Comparison of ENCODE assay signal across 9 cellular contexts in genomic region chr15:91857772-91858171, GRCh38. TPM values are rescaled to one million over a fixed set of nuclear protein-coding genes. Genes with fewer than 3 reads are reported as not detected.
A peak's percentile ranks its signal among the peaks of the same experiment; 100 is the strongest.
DNase-seq lines count a peak whose midpoint lies in the region; ATAC-seq lines count a peak whose summit lies in the region.
"Had no signal": no experiment of that assay in that cellular context is flagged by ENCODE, and none has a peak within 500 bp of the region (broad histone marks: within the 10 kb centered on the region; RNA-seq: fewer than 3 reads in every experiment).

No MANE protein-coding gene starts in this region.

- H3K4me1 ChIP-seq in mesenchymal stem cell (ENCODE audit: control insufficient read depth, insufficient read depth, low read depth, low read length): peaks cover 4% of the 10 kb centered on the region

- H2BK12ac ChIP-seq in mesenchymal stem cell (ENCODE audit: low read length in 2 of 2): no peak overlapping the region

- H2BK120ac ChIP-seq in mesenchymal stem cell (ENCODE audit: low read depth, low read length): no peak overlapping the region

- H2AFZ ChIP-seq in mesenchymal stem cell (ENCODE audit: low read depth, low read length): no peak overlapping the region

- no peak overlapping the region for H3K14ac ChIP-seq in mesenchymal stem cell (ENCODE audit: low read length in 2 of 2)

- H3K27ac Mint-ChIP-seq in T-helper 17 cell: peak overlapping the region; percentile 94

- whole genome bisulfite sequencing in mesenchymal stem cell: 71% methylated on average over 2 of the region's 2 CpGs

- H2BK5ac ChIP-seq in mesenchymal stem cell (ENCODE audit: low read depth, low read length, poor library complexity, severe bottlenecking): no peak overlapping the region

- intact Hi-C loops in posterior vena cava (cut with DNase I): loop anchor here (10.0 kb wide), 2 partner anchors 217 to 553 kb away; no protein-coding TSS in a partner anchor

- H3K36me3 Mint-ChIP-seq in T-helper 17 cell (ENCODE audit: low read depth): no peaks in the 10 kb centered on the region

- peaks cover 0 to 8% of the 10 kb centered on the region in 2 experiments for H3K27me3 ChIP-seq in mesenchymal stem cell (ENCODE audit: control insufficient read depth in 1 of 2, insufficient read depth in 1 of 2, low read length in 2 of 2)

- peaks cover 53% of the 10 kb centered on the region for H3K4me1 Mint-ChIP-seq in T-helper 17 cell

- H3K4me3 ChIP-seq in mesenchymal stem cell (ENCODE audit: insufficient read depth in 1 of 2, low read depth in 1 of 2, low read length in 2 of 2): no peak overlapping the region
- H3K4me3 ChIP-seq: SK-N-MC had no signal

- H3K4ac ChIP-seq in mesenchymal stem cell (ENCODE audit: low read depth in 1 of 2, low read length in 2 of 2): no peak overlapping the region

- no peaks in the 10 kb centered on the region for H3K27me3 Mint-ChIP-seq in T-helper 17 cell

- peak; percentile 45 for DNase-seq in activated naive CD4-positive, alpha-beta T cell treated with Interleukin-2 at 50 U/mL for 16 hours
- DNase-seq in activated naive CD4-positive, alpha-beta T cell treated with anti-CD3 and anti-CD28 coated beads, Interleukin-2, amount 50 U/mL, for 16 hours: no peak
- peak in 1 of 3 donors; percentile 22 for DNase-seq in T-helper 17 cell
- DNase-seq in superior temporal gyrus (ENCODE audit: extremely low spot score): peak; percentile 13
- DNase-seq in posterior vena cava (ENCODE audit: low spot score): no peak
- DNase-seq in mesenchymal stem cell: no peak
- no peak for DNase-seq in DMS79 treated with DMSO at 0.1 percent for 48 hours (lab: John Stamatoyannopoulos, UW)

- H3K4me3 Mint-ChIP-seq in T-helper 17 cell: peak overlapping the region; percentile 80

- H4K91ac ChIP-seq in mesenchymal stem cell (ENCODE audit: low read length): no peak overlapping the region

- H3K9ac ChIP-seq in mesenchymal stem cell (ENCODE audit: low read length): no peak overlapping the region

- H2BK15ac ChIP-seq in mesenchymal stem cell (ENCODE audit: low read depth, poor library complexity, severe bottlenecking): no peak overlapping the region

- peak; percentile 49 for ATAC-seq in HG02973 (IDR thresholded peaks at IDR 0.05; ENCODE audit: unreplicated experiment)
- peak; percentile 73 for ATAC-seq in T-helper 17 cell

- peaks cover 0 to 4% of the 10 kb centered on the region in 2 experiments for H3K36me3 ChIP-seq in mesenchymal stem cell (ENCODE audit: control insufficient read depth in 1 of 2, insufficient read depth in 2 of 2, low read depth in 1 of 2, low read length in 2 of 2)

- H2AK5ac ChIP-seq in mesenchymal stem cell (ENCODE audit: low read length, severe bottlenecking): no peak overlapping the region

- H3K18ac ChIP-seq in mesenchymal stem cell (ENCODE audit: low read depth in 1 of 2, low read length in 2 of 2): no peak overlapping the region

- no peak overlapping the region for H3K23ac ChIP-seq in mesenchymal stem cell (ENCODE audit: low read length in 2 of 2)

- no peak overlapping the region for H3K4me2 ChIP-seq in mesenchymal stem cell (ENCODE audit: low read length, poor library complexity, severe bottlenecking)

- H3K9me3 ChIP-seq in T-helper 17 cell (ENCODE audit: control insufficient read depth, low read length, poor library complexity, severe bottlenecking) (no peaks in the 10 kb centered on the region), mesenchymal stem cell (ENCODE audit: control insufficient read depth, low read length) (no peaks in the 10 kb centered on the region)

- no peak overlapping the region for H3K27ac ChIP-seq in mesenchymal stem cell (ENCODE audit: low read length, poor library complexity, severe bottlenecking)
- H3K27ac ChIP-seq: SK-N-MC had no signal

- no peak overlapping the region for H4K8ac ChIP-seq in mesenchymal stem cell (ENCODE audit: low read length)

- peaks cover 2% of the 10 kb centered on the region for H3K79me1 ChIP-seq in mesenchymal stem cell (replicated peaks; ENCODE audit: low read length, poor library complexity, severe bottlenecking)

RNA-seq across cellular contexts. Expression of gene SLCO3A1, which starts 4.3 kb away (rescaled TPM):
- total RNA-seq in T-helper 17 cell: 10 to 100 TPM; 55.9 to 65.1 TPM
- total RNA-seq in posterior vena cava: 10 to 100 TPM; 26.6 to 27.7 TPM
- polyA plus RNA-seq in mesenchymal stem cell (2013, experiment 1 of 2): 2.0 TPM
- polyA plus RNA-seq in mesenchymal stem cell (2013, experiment 2 of 2): 2.3 TPM

Comparison
In these comparisons a context has a peak if more than half of its experiments do, and no peak if none do; other contexts are left out.
1. DNase-seq: peak in activated naive CD4-positive, alpha-beta T cell treated with Interleukin-2 at 50 U/mL for 16 hours (single experiment) and superior temporal gyrus (single experiment); none in activated naive CD4-positive, alpha-beta T cell treated with anti-CD3 and anti-CD28 coated beads, Interleukin-2, amount 50 U/mL, for 16 hours (single experiment), posterior vena cava (single experiment), mesenchymal stem cell (single experiment) and DMS79 treated with DMSO at 0.1 percent for 48 hours (single experiment).